ENCODE assay signal across 37 cellular contexts in genomic region chr7:142869434-142869833, GRCh38. TPM values are rescaled to one million over a fixed set of nuclear protein-coding genes. Genes with fewer than 3 reads are reported as not detected.
"Had no signal": no experiment of that assay in that cellular context is flagged by ENCODE, and none has a peak within 500 bp of the region (broad histone marks: within the 10 kb centered on the region; RNA-seq: fewer than 3 reads in every experiment).

No MANE protein-coding gene starts in this region.

- H3K36me3 Mint-ChIP-seq: activated naive CD4-positive, alpha-beta T cell treated with anti-CD3 and anti-CD28 coated beads, Interleukin-2, amount 10 ng/mL, durations not matched to agents 7 days and 5 days; activated naive CD8-positive, alpha-beta T cell; activated naive CD8-positive, alpha-beta T cell treated with anti-CD3 and anti-CD28 coated beads, Interleukin-2, amount 10 ng/mL, durations not matched to agents 7 days and 5 days had no signal

- H3K4me1 ChIP-seq: body of pancreas, breast epithelium had no signal

- H3K4me3 ChIP-seq: body of pancreas, breast epithelium had no signal

- H3K36me3 ChIP-seq: brain microvascular endothelial cell, breast epithelium had no signal

- H3K27me3 Mint-ChIP-seq: activated B cell treated with CpG ODN at 0.5 μM for 24 hours; activated CD4-positive, alpha-beta memory T cell treated with anti-CD3 and anti-CD28 coated beads for 36 hours; activated CD4-positive, alpha-beta T cell treated with anti-CD3 and anti-CD28 coated beads, Interleukin-2, amount 10 ng/mL, durations not matched to agents 24 days and 14 days; activated naive CD4-positive, alpha-beta T cell treated with anti-CD3 and anti-CD28 coated beads, Interleukin-2, amount 50 U/mL, for 24 hours; activated naive CD8-positive, alpha-beta T cell; activated naive CD8-positive, alpha-beta T cell treated with anti-CD3 and anti-CD28 coated beads, Interleukin-2, amount 10 ng/mL, durations not matched to agents 7 days and 5 days; activated naive CD8-positive, alpha-beta T cell treated with anti-CD3 and anti-CD28 coated beads, Interleukin-2, amount 50 U/mL, for 24 hours had no signal

- H3K27me3 ChIP-seq: body of pancreas, brain microvascular endothelial cell, breast epithelium had no signal

- H3K9me3 ChIP-seq: body of pancreas, breast epithelium had no signal

- H3K9me3 Mint-ChIP-seq: activated B cell treated with CpG ODN at 0.5 μM for 24 hours; activated CD4-positive, alpha-beta memory T cell treated with anti-CD3 and anti-CD28 coated beads for 36 hours; activated CD4-positive, alpha-beta T cell treated with anti-CD3 and anti-CD28 coated beads, Interleukin-2, amount 10 ng/mL, durations not matched to agents 24 days and 14 days; activated naive CD4-positive, alpha-beta T cell treated with anti-CD3 and anti-CD28 coated beads, Interleukin-2, amount 10 ng/mL, durations not matched to agents 7 days and 5 days; activated naive CD4-positive, alpha-beta T cell treated with anti-CD3 and anti-CD28 coated beads, Interleukin-2, amount 50 U/mL, for 24 hours; activated naive CD8-positive, alpha-beta T cell treated with anti-CD3 and anti-CD28 coated beads, Interleukin-2, amount 10 ng/mL, durations not matched to agents 7 days and 5 days; activated naive CD8-positive, alpha-beta T cell treated with anti-CD3 and anti-CD28 coated beads, Interleukin-2, amount 50 U/mL, for 24 hours; activated T-cell treated with anti-CD3 and anti-CD28 coated beads, Interleukin-2, amount 50 U/mL, for 4 hours; activated T-cell treated with anti-CD3 and anti-CD28 coated beads, Interleukin-2, amount 50 U/mL, for 72 hours; activated T-helper 1 cell treated with anti-CD3 and anti-CD28 coated beads, Interleukin-12 subunit alpha, Interleukin-12 subunit beta, Interleukin-2, Interleukin-4 antibody, amounts not matched to agents 30 ng/mL and 10 ng/mL and 1 ng/mL, durations not matched to agents 14 hours and 24 hours and 36 hours; activated T-helper 2 cell treated with anti-CD3 and anti-CD28 coated beads, Interferon-gamma antibody, Interleukin-2, Interleukin-4, amounts not matched to agents 10 μg/mL and 5 μg/mL and 100 μg/mL, durations not matched to agents 14 hours and 24 hours and 36 hours; T-helper 1 cell treated with Interleukin-12 subunit alpha and Interleukin-12 subunit beta and Interleukin-4 antibody, amounts not matched to agents 30 μg/mL and 1 μg/mL, for 36 hours; T-helper 2 cell treated with Interferon-gamma antibody and Interleukin-4, amounts not matched to agents 5 μg/mL and 100 μg/mL, for 36 hours had no signal

- H3K27ac ChIP-seq: body of pancreas, brain microvascular endothelial cell, breast epithelium, VCaP had no signal

- H3K4me3 Mint-ChIP-seq: activated B cell treated with CpG ODN at 0.5 μM for 24 hours; activated CD4-positive, alpha-beta memory T cell treated with anti-CD3 and anti-CD28 coated beads for 36 hours; activated CD4-positive, alpha-beta T cell treated with anti-CD3 and anti-CD28 coated beads, Interleukin-2, amount 10 ng/mL, durations not matched to agents 24 days and 14 days; activated naive CD4-positive, alpha-beta T cell treated with anti-CD3 and anti-CD28 coated beads, Interleukin-2, amount 10 ng/mL, durations not matched to agents 7 days and 5 days; activated naive CD4-positive, alpha-beta T cell treated with anti-CD3 and anti-CD28 coated beads, Interleukin-2, amount 50 U/mL, for 24 hours; activated naive CD8-positive, alpha-beta T cell; activated naive CD8-positive, alpha-beta T cell treated with anti-CD3 and anti-CD28 coated beads, Interleukin-2, amount 10 ng/mL, durations not matched to agents 7 days and 5 days; activated naive CD8-positive, alpha-beta T cell treated with anti-CD3 and anti-CD28 coated beads, Interleukin-2, amount 50 U/mL, for 24 hours; activated T-cell treated with anti-CD3 and anti-CD28 coated beads, Interleukin-2, amount 50 U/mL, for 4 hours; activated T-cell treated with anti-CD3 and anti-CD28 coated beads, Interleukin-2, amount 50 U/mL, for 72 hours; activated T-helper 1 cell treated with anti-CD3 and anti-CD28 coated beads, Interleukin-12 subunit alpha, Interleukin-12 subunit beta, Interleukin-2, Interleukin-4 antibody, amounts not matched to agents 30 ng/mL and 10 ng/mL and 1 ng/mL, durations not matched to agents 14 hours and 24 hours and 36 hours; T-helper 1 cell treated with Interleukin-12 subunit alpha and Interleukin-12 subunit beta and Interleukin-4 antibody, amounts not matched to agents 30 μg/mL and 1 μg/mL, for 36 hours; T-helper 2 cell treated with Interferon-gamma antibody and Interleukin-4, amounts not matched to agents 5 μg/mL and 100 μg/mL, for 36 hours had no signal

- H3K27ac Mint-ChIP-seq: activated B cell treated with CpG ODN at 0.5 μM for 24 hours; activated CD4-positive, alpha-beta memory T cell treated with anti-CD3 and anti-CD28 coated beads for 36 hours; activated CD4-positive, alpha-beta T cell treated with anti-CD3 and anti-CD28 coated beads, Interleukin-2, amount 10 ng/mL, durations not matched to agents 24 days and 14 days; activated naive CD4-positive, alpha-beta T cell treated with anti-CD3 and anti-CD28 coated beads, Interleukin-2, amount 10 ng/mL, durations not matched to agents 7 days and 5 days; activated naive CD4-positive, alpha-beta T cell treated with anti-CD3 and anti-CD28 coated beads, Interleukin-2, amount 50 U/mL, for 24 hours; activated naive CD8-positive, alpha-beta T cell; activated naive CD8-positive, alpha-beta T cell treated with anti-CD3 and anti-CD28 coated beads, Interleukin-2, amount 10 ng/mL, durations not matched to agents 7 days and 5 days; activated naive CD8-positive, alpha-beta T cell treated with anti-CD3 and anti-CD28 coated beads, Interleukin-2, amount 50 U/mL, for 24 hours; activated T-cell treated with anti-CD3 and anti-CD28 coated beads, Interleukin-2, amount 50 U/mL, for 72 hours; activated T-helper 1 cell treated with anti-CD3 and anti-CD28 coated beads, Interleukin-12 subunit alpha, Interleukin-12 subunit beta, Interleukin-2, Interleukin-4 antibody, amounts not matched to agents 30 ng/mL and 10 ng/mL and 1 ng/mL, durations not matched to agents 14 hours and 24 hours and 36 hours; activated T-helper 2 cell treated with anti-CD3 and anti-CD28 coated beads, Interferon-gamma antibody, Interleukin-2, Interleukin-4, amounts not matched to agents 10 μg/mL and 5 μg/mL and 100 μg/mL, durations not matched to agents 14 hours and 24 hours and 36 hours; T-helper 1 cell treated with Interleukin-12 subunit alpha and Interleukin-12 subunit beta and Interleukin-4 antibody, amounts not matched to agents 30 μg/mL and 1 μg/mL, for 36 hours; T-helper 2 cell treated with Interferon-gamma antibody and Interleukin-4, amounts not matched to agents 5 μg/mL and 100 μg/mL, for 36 hours had no signal

- ATAC-seq: activated naive CD8-positive, alpha-beta T cell treated with anti-CD3 and anti-CD28 coated beads, Interleukin-2, amount 50 U/mL, for 24 hours; activated T-cell treated with anti-CD3 and anti-CD28 coated beads, Interleukin-2, amount 50 U/mL, for 4 hours; activated T-cell treated with anti-CD3 and anti-CD28 coated beads, Interleukin-2, amount 50 U/mL, for 72 hours; body of pancreas had no signal

- FAIRE-seq: astrocyte, TTC549 had no signal

- DNase-seq: activated B cell treated with CpG ODN at 0.5 μM for 24 hours; activated CD4-positive, alpha-beta memory T cell treated with anti-CD3 and anti-CD28 coated beads for 36 hours; activated CD4-positive, alpha-beta T cell treated with anti-CD3 and anti-CD28 coated beads for 4 hours; activated CD4-positive, alpha-beta T cell treated with anti-CD3 and anti-CD28 coated beads, Interleukin-2, amount 10 ng/mL, durations not matched to agents 24 days and 14 days; activated CD4-positive, alpha-beta T cell treated with anti-CD3 and anti-CD28 coated beads, Interleukin-2, amount 50 U/mL, for 1 hour; activated CD4-positive, alpha-beta T cell treated with anti-CD3 and anti-CD28 coated beads, Interleukin-2, amount 50 U/mL, for 4 hours; activated CD4-positive, CD25-positive, alpha-beta regulatory T cell treated with anti-CD3 and anti-CD28 coated beads, Interleukin-2, amount 50 U/mL, for 72 hours; activated CD8-positive, alpha-beta memory T cell treated with anti-CD3 and anti-CD28 coated beads, Interleukin-2, amount 50 U/mL, for 4 hours; activated effector memory CD4-positive, alpha-beta T cell treated with Interleukin-2 at 50 U/mL for 16 hours; activated gamma-delta T cell; activated naive CD4-positive, alpha-beta T cell treated with anti-CD3 and anti-CD28 coated beads, Interleukin-2, amount 10 ng/mL, durations not matched to agents 7 days and 5 days; activated naive CD4-positive, alpha-beta T cell treated with Interleukin-2 at 50 U/mL for 16 hours; activated naive CD8-positive, alpha-beta T cell treated with anti-CD3 and anti-CD28 coated beads, Interleukin-2, amount 10 ng/mL, durations not matched to agents 7 days and 5 days; activated naive CD8-positive, alpha-beta T cell treated with anti-CD3 and anti-CD28 coated beads, Interleukin-2, amount 50 U/mL, for 24 hours; activated T-cell treated with anti-CD3 and anti-CD28 coated beads for 4 hours; activated T-cell treated with anti-CD3 and anti-CD28 coated beads, Interleukin-2, amount 50 U/mL, for 1 hour; activated T-cell treated with anti-CD3 and anti-CD28 coated beads, Interleukin-2, amount 50 U/mL, for 4 hours; activated T-cell treated with anti-CD3 and anti-CD28 coated beads, Interleukin-2, amount 50 U/mL, for 72 hours; amniotic stem cell; body of pancreas; brain microvascular endothelial cell; central memory CD4-positive, alpha-beta T cell; T-helper 1 cell; T-helper 2 cell; T-helper 9 cell had no signal

- H3K4me1 Mint-ChIP-seq: activated B cell treated with CpG ODN at 0.5 μM for 24 hours; activated CD4-positive, alpha-beta T cell treated with anti-CD3 and anti-CD28 coated beads, Interleukin-2, amount 10 ng/mL, durations not matched to agents 24 days and 14 days; activated naive CD4-positive, alpha-beta T cell treated with anti-CD3 and anti-CD28 coated beads, Interleukin-2, amount 10 ng/mL, durations not matched to agents 7 days and 5 days; activated naive CD4-positive, alpha-beta T cell treated with anti-CD3 and anti-CD28 coated beads, Interleukin-2, amount 50 U/mL, for 24 hours; activated naive CD8-positive, alpha-beta T cell treated with anti-CD3 and anti-CD28 coated beads, Interleukin-2, amount 50 U/mL, for 24 hours had no signal

RNA-seq across cellular contexts. Expression of gene TRPV6, which starts 16.1 kb away (rescaled TPM):
- total RNA-seq: activated B cell treated with CpG ODN at 0.5 μM for 24 hours; activated CD4-positive, alpha-beta memory T cell treated with anti-CD3 and anti-CD28 coated beads for 36 hours; activated CD4-positive, alpha-beta T cell treated with anti-CD3 and anti-CD28 coated beads, Interleukin-2, amount 10 ng/mL, durations not matched to agents 24 days and 14 days; activated CD8-positive, alpha-beta memory T cell treated with anti-CD3 and anti-CD28 coated beads for 36 hours; activated naive CD8-positive, alpha-beta T cell treated with anti-CD3 and anti-CD28 coated beads, Interleukin-2, amount 10 ng/mL, durations not matched to agents 7 days and 5 days; activated T-cell treated with anti-CD3 and anti-CD28 coated beads, Interleukin-2, amount 50 U/mL, for 4 hours; activated T-helper 1 cell treated with anti-CD3 and anti-CD28 coated beads, Interleukin-12 subunit alpha, Interleukin-12 subunit beta, Interleukin-2, Interleukin-4 antibody, amounts not matched to agents 30 ng/mL and 10 ng/mL and 1 ng/mL, durations not matched to agents 14 hours and 24 hours and 36 hours; activated T-helper 2 cell treated with anti-CD3 and anti-CD28 coated beads, Interferon-gamma antibody, Interleukin-2, Interleukin-4, amounts not matched to agents 10 μg/mL and 5 μg/mL and 100 μg/mL, durations not matched to agents 14 hours and 24 hours and 36 hours; cardiac septum had no signal
